In the genomic region with DNA sequence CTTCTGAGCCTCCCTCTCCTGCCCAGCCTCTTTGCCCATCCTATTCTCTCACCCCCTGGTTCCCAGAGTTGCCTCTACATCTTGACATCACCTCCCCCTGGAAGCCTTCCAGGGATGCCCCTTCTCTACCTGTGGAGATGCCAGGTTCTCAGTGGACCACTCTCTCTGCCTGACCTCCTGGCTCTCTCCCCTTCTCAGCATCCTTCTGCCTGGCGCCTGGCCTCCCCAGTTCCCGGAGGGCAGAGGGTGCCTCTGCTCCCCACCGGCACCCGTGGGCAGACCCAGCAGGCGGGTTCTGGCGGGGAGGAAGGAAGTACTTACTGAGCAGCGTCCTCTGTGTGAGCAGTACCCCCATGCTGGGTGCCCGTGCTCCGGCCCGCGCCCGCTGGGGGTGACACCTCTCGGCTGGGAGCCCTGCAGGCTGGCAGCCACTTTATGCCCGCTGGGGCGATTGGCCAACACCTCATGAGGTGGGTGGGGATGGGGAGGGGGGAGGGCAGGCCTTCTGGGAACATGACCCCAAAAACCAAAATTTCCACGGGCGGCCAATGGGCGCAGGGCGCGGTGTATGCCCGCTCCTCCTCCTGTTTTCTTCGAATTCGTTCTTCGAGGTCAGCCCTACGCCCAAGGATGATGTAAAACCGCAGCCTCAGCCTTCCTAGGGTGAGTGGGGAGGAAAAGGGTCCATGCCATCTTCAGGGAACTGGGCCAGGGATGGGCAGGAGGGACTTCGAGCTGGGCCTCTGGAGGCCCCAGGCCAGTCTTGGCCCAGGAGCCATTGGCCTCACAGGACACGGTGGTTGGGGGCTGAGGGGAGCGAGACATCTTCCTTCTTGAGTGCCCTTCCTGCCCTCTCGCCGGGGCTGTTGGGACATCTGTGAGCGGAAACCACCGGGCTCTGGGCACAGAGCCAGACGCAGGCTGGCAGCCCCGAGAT, we compare ENCODE assay signal across 8 cellular contexts.
DNase-seq lines count a peak whose midpoint lies in the region; TF ChIP-seq lines count a peak whose summit lies in the region.

A gene (minus strand): TSS at position 407 of the 937 bp plus-strand sequence. CDS start 52 bp downstream, at position 355.

- H3K4me1 ChIP-seq in HEK293 (ENCODE audit: control insufficient read depth, insufficient read depth, low read length): no peaks in the 10 kb centered on the region
- H3K4me1 ChIP-seq in effector memory CD4-positive, alpha-beta T cell (ENCODE audit: control insufficient read depth, insufficient read depth, low read length, poor library complexity, severe bottlenecking): peaks cover 56% of the 10 kb centered on the region

- POLR2A ChIA-PET in HEK293 (lab: Yijun Ruan, JAX) (interaction anchor here (0.6 kb wide), 1 partner anchor 462 kb away, joined by 5 read pairs; no protein-coding TSS in a partner anchor), RWPE1 (lab: Yijun Ruan, JAX; ENCODE audit: low non-redundant PET) (no interaction called here)

- TF ChIP-seq CTCF in HEK293 (tag by site-specific recombination; IDR thresholded peaks at IDR 0.05) (no peak), RWPE1 (conservative IDR thresholded peaks at IDR 0.05; ENCODE audit: low read depth) (no peak)

- H3K27ac ChIP-seq in HEK293 (ENCODE audit: extremely low read depth, low read depth, low read length) (no peak within 1 kb of the TSS), RWPE1 (no peak within 1 kb of the TSS; the same call in 1 of the 2 replicates)
- peak within 1 kb of the TSS; percentile 95 for H3K27ac ChIP-seq in effector memory CD4-positive, alpha-beta T cell (ENCODE audit: insufficient read depth, low read length, poor library complexity, severe bottlenecking)

- H3K4me3 ChIP-seq in HEK293 (ENCODE audit: low read depth, low read length): no peak within 1 kb of the TSS
- peak within 1 kb of the TSS; percentile 67 for H3K4me3 ChIP-seq in effector memory CD4-positive, alpha-beta T cell (ENCODE audit: insufficient read depth, low read depth, low read length, poor library complexity, severe bottlenecking)

- no peaks in the 10 kb centered on the region for H3K36me3 ChIP-seq in HEK293 (ENCODE audit: control insufficient read depth in 2 of 2, insufficient read depth in 1 of 2, low read length in 2 of 2)
- H3K36me3 ChIP-seq in effector memory CD4-positive, alpha-beta T cell (ENCODE audit: control insufficient read depth, insufficient read depth, low read length): peaks cover 5% of the 10 kb centered on the region

- CTCF ChIA-PET in HEK293 (lab: Yijun Ruan, JAX): interaction anchor here (2.6 kb wide), 1 partner anchor 11 kb away, joined by 6 read pairs; no protein-coding TSS in a partner anchor
- CTCF ChIA-PET in RWPE1 (lab: Yijun Ruan, JAX): interaction anchor here (1.8 kb wide), 1 partner anchor 11 kb away, joined by 5 read pairs; no protein-coding TSS in a partner anchor

- DNase-seq in activated CD4-positive, CD25-positive, alpha-beta regulatory T cell (lab: John Stamatoyannopoulos, UW): peak in 3 of 4 experiments; percentile 45 to 59 (median 55)
- DNase-seq in effector memory CD4-positive, alpha-beta T cell: peak; percentile 52 to 66 (median 55)
- peak; percentile 68 to 75 (median 69) for DNase-seq in stimulated activated CD4-positive, alpha-beta T cell treated with anti-CD3 and anti-CD28 coated beads, Interleukin-12 subunit alpha, Interleukin-12 subunit beta, amount 100 ng/mL, for 48 hours (ENCODE audit: low read depth in 2 of 3, low spot score in 1 of 3)
- DNase-seq in cerebellar nuclear complex (lab: John Stamatoyannopoulos, UW): no peak
- DNase-seq in iPS-NIHi7 (ENCODE audit: extremely low spot score): no peak
- DNase-seq in cortex of kidney (lab: John Stamatoyannopoulos, UW): no peak
- no peak for DNase-seq in RWPE1 (ENCODE audit: low spot score)

- H3K9me3 ChIP-seq in HEK293 (ENCODE audit: control insufficient read depth, insufficient read depth, low read depth, low read length): no peaks in the 10 kb centered on the region
- H3K9me3 ChIP-seq in effector memory CD4-positive, alpha-beta T cell (ENCODE audit: control insufficient read depth, low read length): no peaks in the 10 kb centered on the region

- H3K27me3 ChIP-seq in effector memory CD4-positive, alpha-beta T cell (replicated peaks; ENCODE audit: control insufficient read depth, insufficient read depth, low read length, poor library complexity, severe bottlenecking): no peaks in the 10 kb centered on the region

TF ChIP-seq in HEK293, 187 proteins besides CTCF, POLR2A, EP300 and RAD21:
- TF ChIP-seq ZIC2 (tag by site-specific recombination; IDR thresholded peaks at IDR 0.05): peak; percentile 38; the same call in 1 of the 2 replicates
- TF ChIP-seq ZBTB21 (tag by site-specific recombination; IDR thresholded peaks at IDR 0.05): no peak
- no peak for TF ChIP-seq ZNF335 (tag by site-specific recombination; conservative IDR thresholded peaks at IDR 0.05)
- TF ChIP-seq, protein P1, sequence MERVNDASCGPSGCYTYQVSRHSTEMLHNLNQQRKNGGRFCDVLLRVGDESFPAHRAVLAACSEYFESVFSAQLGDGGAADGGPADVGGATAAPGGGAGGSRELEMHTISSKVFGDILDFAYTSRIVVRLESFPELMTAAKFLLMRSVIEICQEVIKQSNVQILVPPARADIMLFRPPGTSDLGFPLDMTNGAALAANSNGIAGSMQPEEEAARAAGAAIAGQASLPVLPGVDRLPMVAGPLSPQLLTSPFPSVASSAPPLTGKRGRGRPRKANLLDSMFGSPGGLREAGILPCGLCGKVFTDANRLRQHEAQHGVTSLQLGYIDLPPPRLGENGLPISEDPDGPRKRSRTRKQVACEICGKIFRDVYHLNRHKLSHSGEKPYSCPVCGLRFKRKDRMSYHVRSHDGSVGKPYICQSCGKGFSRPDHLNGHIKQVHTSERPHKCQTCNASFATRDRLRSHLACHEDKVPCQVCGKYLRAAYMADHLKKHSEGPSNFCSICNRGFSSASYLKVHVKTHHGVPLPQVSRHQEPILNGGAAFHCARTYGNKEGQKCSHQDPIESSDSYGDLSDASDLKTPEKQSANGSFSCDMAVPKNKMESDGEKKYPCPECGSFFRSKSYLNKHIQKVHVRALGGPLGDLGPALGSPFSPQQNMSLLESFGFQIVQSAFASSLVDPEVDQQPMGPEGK (tag by site-specific recombination; IDR thresholded peaks at IDR 0.05): 0 out of 2 replicates have a peak, but pooled peaks have one; percentile 9
- TF ChIP-seq ZNF223 (tag by site-specific recombination; IDR thresholded peaks at IDR 0.05): no peak
- TF ChIP-seq SCRT2 (tag by site-specific recombination; IDR thresholded peaks at IDR 0.05): no peak

Comparison
In these comparisons a context has a peak if more than half of its experiments do, and no peak if none do; other contexts are left out.
1. DNase-seq: peak in activated CD4-positive, CD25-positive, alpha-beta regulatory T cell (3 of 4), effector memory CD4-positive, alpha-beta T cell (3 of 3) and stimulated activated CD4-positive, alpha-beta T cell treated with anti-CD3 and anti-CD28 coated beads, Interleukin-12 subunit alpha, Interleukin-12 subunit beta, amount 100 ng/mL, for 48 hours (3 of 3); none in cerebellar nuclear complex (0 of 2), iPS-NIHi7 (single experiment), cortex of kidney (single experiment) and RWPE1 (single experiment).